1 cellular context compared by ENCODE assay signal in genomic region chr1:221394011-221394544, GRCh38.
A peak's percentile ranks its signal among the peaks of the same experiment; 100 is the strongest.
TF ChIP-seq lines count a peak whose summit lies in the region.

No MANE protein-coding gene starts in this region.

TF ChIP-seq in HEK293, 187 proteins besides CTCF, POLR2A, EP300 and RAD21 (continued from another document and continues in another):
- TF ChIP-seq KLF17 (tag by site-specific recombination; IDR thresholded peaks at IDR 0.05) (0 out of 2 replicates have a peak, but pooled peaks have one; percentile 24), ZNF202 (tag by site-specific recombination; IDR thresholded peaks at IDR 0.05; ENCODE audit: borderline replicate concordance) (no peak), BCL6B (tag by site-specific recombination; IDR thresholded peaks at IDR 0.05) (peak; percentile 56), ZNF16 (tag by site-specific recombination; IDR thresholded peaks at IDR 0.05; ENCODE audit: low read depth) (no peak), ZBTB21 (tag by site-specific recombination; IDR thresholded peaks at IDR 0.05) (peak; percentile 40; the same call in 1 of the 2 replicates), ZNF175 (tag by site-specific recombination; IDR thresholded peaks at IDR 0.05) (no peak), ZNF624 (tag by site-specific recombination; IDR thresholded peaks at IDR 0.05) (no peak), KLF10 (tag by site-specific recombination; IDR thresholded peaks at IDR 0.05) (peak; percentile 89), ZNF146 (tag by site-specific recombination; IDR thresholded peaks at IDR 0.05) (peak; percentile 43; the same call in 1 of the 2 replicates), ZNF362 (tag by site-specific recombination; IDR thresholded peaks at IDR 0.05) (peak; percentile 94), ZNF366 (tag by site-specific recombination; conservative IDR thresholded peaks at IDR 0.05) (peak; percentile 77), ZBTB49 (tag by site-specific recombination; IDR thresholded peaks at IDR 0.05; ENCODE audit: low read depth) (no peak), ZNF670 (tag by site-specific recombination; IDR thresholded peaks at IDR 0.05; ENCODE audit: low read depth) (no peak), ZSCAN23 (tag by site-specific recombination; IDR thresholded peaks at IDR 0.05) (0 out of 2 replicates have a peak, but pooled peaks have one; percentile 19), MYNN (tag by site-specific recombination; IDR thresholded peaks at IDR 0.05; ENCODE audit: borderline replicate concordance) (no peak), ZNF561 (tag by site-specific recombination; IDR thresholded peaks at IDR 0.05; ENCODE audit: borderline replicate concordance) (peak; percentile 79; the same call in 1 of the 2 replicates), SETDB1 (IDR thresholded peaks at IDR 0.05; ENCODE audit: insufficient read length, low read length) (no peak), ZNF843 (tag by site-specific recombination; IDR thresholded peaks at IDR 0.05) (peak; percentile 93), YY1 (tag by site-specific recombination; IDR thresholded peaks at IDR 0.05) (no peak), SCRT1 (tag by site-specific recombination; IDR thresholded peaks at IDR 0.05; ENCODE audit: borderline replicate concordance) (peak; percentile 36; the same call in 1 of the 2 replicates), ZSCAN5A (tag by site-specific recombination; IDR thresholded peaks at IDR 0.05) (no peak), HOXC10 (CRISPR knock-in tag; IDR thresholded peaks at IDR 0.05) (no peak), ZNF391 (tag by site-specific recombination; IDR thresholded peaks at IDR 0.05; ENCODE audit: borderline replicate concordance, low read depth) (peak; percentile 76; the same call in 1 of the 2 replicates), ZNF621 (tag by site-specific recombination; IDR thresholded peaks at IDR 0.05) (no peak), ZNF654 (tag by site-specific recombination; IDR thresholded peaks at IDR 0.05; ENCODE audit: low read depth) (0 out of 2 replicates have a peak, but pooled peaks have one; percentile 4), ZNF692 (tag by site-specific recombination; IDR thresholded peaks at IDR 0.05) (peak; percentile 37; the same call in 1 of the 2 replicates), YY2 (tag by site-specific recombination; IDR thresholded peaks at IDR 0.05) (no peak), ZBTB6 (tag by site-specific recombination; IDR thresholded peaks at IDR 0.05) (no peak), ZSCAN16 (tag by site-specific recombination; IDR thresholded peaks at IDR 0.05) (peak; percentile 89), SP3 (tag by site-specific recombination; IDR thresholded peaks at IDR 0.05) (peak; percentile 45; the same call in 1 of the 2 replicates), ZNF76 (tag by site-specific recombination; IDR thresholded peaks at IDR 0.05; ENCODE audit: borderline replicate concordance, low read depth) (peak; percentile 61; the same call in 1 of the 2 replicates), ZNF529 (tag by site-specific recombination; IDR thresholded peaks at IDR 0.05; ENCODE audit: insufficient replicate concordance) (peak; percentile 40), PRDM10 (tag by site-specific recombination; IDR thresholded peaks at IDR 0.05) (no peak), ZNF184 (tag by site-specific recombination; IDR thresholded peaks at IDR 0.05) (peak; percentile 88), INSM2 (tag by site-specific recombination; IDR thresholded peaks at IDR 0.05) (peak; percentile 95), GFI1B (tag by site-specific recombination; IDR thresholded peaks at IDR 0.05) (peak; percentile 78), ZBTB10 (tag by site-specific recombination; IDR thresholded peaks at IDR 0.05) (no peak), ZFP69B (tag by site-specific recombination; IDR thresholded peaks at IDR 0.05) (peak; percentile 72), ZNF580 (tag by site-specific recombination; IDR thresholded peaks at IDR 0.05) (0 out of 2 replicates have a peak, but pooled peaks have one; percentile 37), SP2 (tag by site-specific recombination; IDR thresholded peaks at IDR 0.05) (0 out of 2 replicates have a peak, but pooled peaks have one; percentile 14), ZXDB (tag by site-specific recombination; IDR thresholded peaks at IDR 0.05) (peak; percentile 46; the same call in 1 of the 2 replicates), ZNF311 (tag by site-specific recombination; IDR thresholded peaks at IDR 0.05; ENCODE audit: borderline replicate concordance) (no peak)
